In the genomic region with DNA sequence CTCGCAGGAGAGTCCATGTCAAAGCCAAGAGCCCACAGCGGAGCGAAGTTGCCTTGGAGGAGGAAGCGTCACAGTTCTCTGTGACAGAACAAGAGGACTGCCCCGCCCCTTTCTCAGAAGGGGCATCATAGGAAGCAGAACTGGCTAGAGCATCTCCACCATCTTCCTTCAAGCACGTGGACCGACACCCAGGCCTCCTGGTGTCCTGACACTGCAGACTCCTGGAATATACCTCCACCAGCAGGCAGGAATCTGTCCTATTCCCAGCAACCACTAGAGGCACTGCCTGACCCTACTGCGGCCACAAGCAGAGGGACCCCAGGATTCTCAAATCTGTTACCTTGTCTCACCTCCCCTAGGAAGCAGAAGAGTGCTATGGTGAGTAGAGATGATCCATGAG, we compare ENCODE assay signal across 1 cellular context.
A peak's percentile ranks its signal among the peaks of the same experiment; 100 is the strongest.
TF ChIP-seq lines count a peak whose summit lies in the region.

No MANE protein-coding gene starts in this region.

TF ChIP-seq in HEK293, 187 proteins besides CTCF, POLR2A, EP300 and RAD21 (continued from another document):
- TF ChIP-seq, protein P1, sequence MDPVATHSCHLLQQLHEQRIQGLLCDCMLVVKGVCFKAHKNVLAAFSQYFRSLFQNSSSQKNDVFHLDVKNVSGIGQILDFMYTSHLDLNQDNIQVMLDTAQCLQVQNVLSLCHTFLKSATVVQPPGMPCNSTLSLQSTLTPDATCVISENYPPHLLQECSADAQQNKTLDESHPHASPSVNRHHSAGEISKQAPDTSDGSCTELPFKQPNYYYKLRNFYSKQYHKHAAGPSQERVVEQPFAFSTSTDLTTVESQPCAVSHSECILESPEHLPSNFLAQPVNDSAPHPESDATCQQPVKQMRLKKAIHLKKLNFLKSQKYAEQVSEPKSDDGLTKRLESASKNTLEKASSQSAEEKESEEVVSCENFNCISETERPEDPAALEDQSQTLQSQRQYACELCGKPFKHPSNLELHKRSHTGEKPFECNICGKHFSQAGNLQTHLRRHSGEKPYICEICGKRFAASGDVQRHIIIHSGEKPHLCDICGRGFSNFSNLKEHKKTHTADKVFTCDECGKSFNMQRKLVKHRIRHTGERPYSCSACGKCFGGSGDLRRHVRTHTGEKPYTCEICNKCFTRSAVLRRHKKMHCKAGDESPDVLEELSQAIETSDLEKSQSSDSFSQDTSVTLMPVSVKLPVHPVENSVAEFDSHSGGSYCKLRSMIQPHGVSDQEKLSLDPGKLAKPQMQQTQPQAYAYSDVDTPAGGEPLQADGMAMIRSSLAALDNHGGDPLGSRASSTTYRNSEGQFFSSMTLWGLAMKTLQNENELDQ (tag by site-specific recombination; IDR thresholded peaks at IDR 0.05; ENCODE audit: low read depth), result no peak
- no peak for TF ChIP-seq ZFHX2 (tag by site-specific recombination; conservative IDR thresholded peaks at IDR 0.05)
- TF ChIP-seq KLF9 (tag by site-specific recombination; IDR thresholded peaks at IDR 0.05; ENCODE audit: low read depth), result no peak
- peak; percentile 17; the same call in 1 of the 2 replicates for TF ChIP-seq GLIS2 (tag by site-specific recombination; IDR thresholded peaks at IDR 0.05)
TF ChIP-seq in HEK293: peak in this region for 1.
